8 cellular contexts compared by ENCODE assay signal in genomic region chr6:28225056-28225834, GRCh38. TPM values are rescaled to one million over a fixed set of nuclear protein-coding genes. Genes with fewer than 3 reads are reported as not detected.
DNase-seq lines count a peak whose midpoint lies in the region; ATAC-seq and TF ChIP-seq lines count a peak whose summit lies in the region.

Gene ZSCAN9, plus strand, starts transcription at chr6:28225275. Its CDS starts 1,810 bp downstream, at chr6:28227085.

- 0 to 1% methylated on average over 34 to 39 of the region's 45 CpGs for WGBS in mesodermal cell (ENCODE audit: insufficient coverage in 2 of 2), 2 experiments

- peak within 1 kb of the TSS; percentile 69 for H3K4me3 ChIP-seq in mesodermal cell (ENCODE audit: extremely low read depth, insufficient read depth, low read length, poor library complexity, severe bottlenecking)

- peaks cover 14 to 28% (median 20%) of the 10 kb centered on the region in 3 donors for H3K27me3 Mint-ChIP-seq in CD14-positive monocyte (ENCODE audit: low read depth in 3 of 3)
- peaks cover 34% of the 10 kb centered on the region for H3K27me3 Mint-ChIP-seq in activated CD4-positive, alpha-beta memory T cell treated with anti-CD3 and anti-CD28 coated beads, Interleukin-2, amount 10 ng/mL, durations not matched to agents 7 days and 5 days

- CTCF ChIA-PET in activated CD4-positive, alpha-beta memory T cell treated with anti-CD3 and anti-CD28 coated beads, Interleukin-2, amount 10 ng/mL, durations not matched to agents 7 days and 5 days (lab: Charles Lee): no interaction called here

- intact Hi-C loops in CD14-positive monocyte (cut with micrococcal nuclease): no loop called here

- peak within 1 kb of the TSS; percentile 79 for H3K27ac ChIP-seq in epithelial cell of prostate
- H3K27ac ChIP-seq in mesodermal cell (ENCODE audit: low read depth, low read length, severe bottlenecking): peak within 1 kb of the TSS; percentile 78

- peak; percentile 70 for DNase-seq in CD14-positive monocyte (ENCODE audit: low spot score)
- peak; percentile 92 for DNase-seq in NCI-H226
- DNase-seq in activated CD4-positive, alpha-beta memory T cell treated with anti-CD3 and anti-CD28 coated beads, Interleukin-2, amount 10 ng/mL, durations not matched to agents 7 days and 5 days: peak; percentile 47
- DNase-seq in epithelial cell of prostate (ENCODE audit: low read depth, low spot score): no peak
- peak; percentile 64 for DNase-seq in stimulated activated naive CD8-positive, alpha-beta T cell treated with anti-CD3 and anti-CD28 coated beads, Interleukin-15, Interleukin-2, amounts not matched to agents 100 U/mL and 50 U/mL, for 24 hours

- H3K27ac Mint-ChIP-seq in CD14-positive monocyte: peak within 1 kb of the TSS; percentile 35 to 87 (median 75)
- H3K27ac Mint-ChIP-seq in activated CD4-positive, alpha-beta memory T cell treated with anti-CD3 and anti-CD28 coated beads, Interleukin-2, amount 10 ng/mL, durations not matched to agents 7 days and 5 days: peak within 1 kb of the TSS; percentile 27

- peak; percentile 90 for ATAC-seq in GM19035 (IDR thresholded peaks at IDR 0.05; ENCODE audit: unreplicated experiment)
- peak; percentile 91 for ATAC-seq in HG03175 (IDR thresholded peaks at IDR 0.05; ENCODE audit: unreplicated experiment)
- peak; percentile 69 for ATAC-seq in stimulated activated naive CD8-positive, alpha-beta T cell treated with anti-CD3 and anti-CD28 coated beads, Interleukin-15, Interleukin-2, amounts not matched to agents 100 U/mL and 50 U/mL, for 24 hours

- peaks cover 30% of the 10 kb centered on the region in 2 donors for H3K36me3 Mint-ChIP-seq in CD14-positive monocyte
- peaks cover 29% of the 10 kb centered on the region for H3K36me3 Mint-ChIP-seq in activated CD4-positive, alpha-beta memory T cell treated with anti-CD3 and anti-CD28 coated beads, Interleukin-2, amount 10 ng/mL, durations not matched to agents 7 days and 5 days (ENCODE audit: low read depth)

- H3K9me3 ChIP-seq in mesodermal cell (ENCODE audit: control insufficient read depth, low read length): no peaks in the 10 kb centered on the region

- H3K4me1 ChIP-seq in mesodermal cell (ENCODE audit: control insufficient read depth, insufficient read depth, low read length, poor library complexity, severe bottlenecking): peaks cover 4% of the 10 kb centered on the region

- H3K36me3 ChIP-seq in mesodermal cell (ENCODE audit: control insufficient read depth, insufficient read depth, low read length): peaks cover 36% of the 10 kb centered on the region

- POLR2A ChIA-PET in activated CD4-positive, alpha-beta memory T cell treated with anti-CD3 and anti-CD28 coated beads, Interleukin-2, amount 10 ng/mL, durations not matched to agents 7 days and 5 days (lab: Charles Lee): interaction anchor here (2.1 kb wide), 1 partner anchor 84 kb away, joined by 7 read pairs; the partner anchor contains the start of gene ZKSCAN8

- TF ChIP-seq CTCF in CD14-positive monocyte (IDR thresholded peaks at IDR 0.05): no peak

- H3K9me3 Mint-ChIP-seq in CD14-positive monocyte: no peaks in the 10 kb centered on the region
- H3K9me3 Mint-ChIP-seq in activated CD4-positive, alpha-beta memory T cell treated with anti-CD3 and anti-CD28 coated beads, Interleukin-2, amount 10 ng/mL, durations not matched to agents 7 days and 5 days: no peaks in the 10 kb centered on the region

- H3K4me1 Mint-ChIP-seq in CD14-positive monocyte: peaks cover 20% of the 10 kb centered on the region
- peaks cover 41% of the 10 kb centered on the region for H3K4me1 Mint-ChIP-seq in activated CD4-positive, alpha-beta memory T cell treated with anti-CD3 and anti-CD28 coated beads, Interleukin-2, amount 10 ng/mL, durations not matched to agents 7 days and 5 days

- peak within 1 kb of the TSS; percentile 92 to 97 for H3K4me3 Mint-ChIP-seq in CD14-positive monocyte
- H3K4me3 Mint-ChIP-seq in activated CD4-positive, alpha-beta memory T cell treated with anti-CD3 and anti-CD28 coated beads, Interleukin-2, amount 10 ng/mL, durations not matched to agents 7 days and 5 days: peak within 1 kb of the TSS; percentile 87

RNA-seq across cellular contexts. Expression of gene ZSCAN9, which starts in this region (rescaled TPM):
- 1 to 10 TPM; 2.2 to 5.0 TPM for polyA plus RNA-seq in CD14-positive monocyte
- total RNA-seq in activated CD4-positive, alpha-beta memory T cell treated with anti-CD3 and anti-CD28 coated beads, Interleukin-2, amount 10 ng/mL, durations not matched to agents 7 days and 5 days: 1 to 10 TPM; 4.9 to 5.6 TPM
- 19.7 TPM for polyA plus RNA-seq in mesodermal cell (2013, experiment 1 of 2)
- polyA plus RNA-seq in mesodermal cell (2013, experiment 2 of 2): 19.7 TPM
